In genomic region chr16:17633146-17633966, GRCh38 we compare ENCODE assay signal across 23 cellular contexts.
DNase-seq lines count a peak whose midpoint lies in the region; ATAC-seq and TF ChIP-seq lines count a peak whose summit lies in the region.
"Had no signal": no experiment of that assay in that cellular context is flagged by ENCODE, and none has a peak within 500 bp of the region (broad histone marks: within the 10 kb centered on the region; RNA-seq: fewer than 3 reads in every experiment).

No MANE protein-coding gene starts in this region.

- no peak for TF ChIP-seq CTCF in RWPE2 (IDR thresholded peaks at IDR 0.05; ENCODE audit: poor library complexity, severe bottlenecking)
- no peak for TF ChIP-seq CTCF in prostate gland (IDR thresholded peaks at IDR 0.05)

- no peaks in the 10 kb centered on the region for H3K27me3 ChIP-seq in RWPE2 (ENCODE audit: insufficient read depth, poor library complexity, severe bottlenecking)
- H3K27me3 ChIP-seq in prostate gland (replicated peaks; ENCODE audit: insufficient read depth) = no peaks in the 10 kb centered on the region
- H3K27me3 ChIP-seq: adrenal gland, thyroid gland had no signal

- no peak overlapping the region for H3K4me3 ChIP-seq in RWPE2 (ENCODE audit: severe bottlenecking)
- H3K4me3 ChIP-seq in prostate gland = no peak overlapping the region
- H3K4me3 ChIP-seq: adrenal gland, sigmoid colon, thyroid gland had no signal

- peak; percentile 11 for DNase-seq in GM03348 (ENCODE audit: low spot score)
- DNase-seq in RWPE2 (ENCODE audit: low spot score) = no peak
- peak; percentile 85 for DNase-seq in epithelial cell of prostate (ENCODE audit: low read depth, low spot score)
- DNase-seq in prostate gland (ENCODE audit: low spot score) = peak; percentile 75
- no peak for DNase-seq in GF-D8 (lab: John Stamatoyannopoulos, UW)
- DNase-seq in foreskin melanocyte = no peak
- DNase-seq in islet precursor cell = no peak
- DNase-seq: activated CD4-positive, alpha-beta T cell treated with anti-CD3 and anti-CD28 coated beads, Interleukin-2, amount 50 U/mL, for 1 hour; activated CD8-positive, alpha-beta memory T cell treated with anti-CD3 and anti-CD28 coated beads, Interleukin-2, amount 50 U/mL, for 48 hours; adrenal gland; CD8-positive, alpha-beta T cell; left colon; midbrain; NCI-H1694; NCI-H2227 treated with DMSO at 0.1 percent for 48 hours; posterior cingulate gyrus; SHP77 treated with DMSO at 0.1 percent for 48 hours; sigmoid colon; stimulated activated CD4-positive, alpha-beta T cell treated with anti-CD3 and anti-CD28 coated beads, Interleukin-1b, Interleukin-23, amount 100 ng/mL, for 48 hours; stimulated activated naive B cell treated with anti-CD40 and anti-IgM and Interleukin-4, amounts not matched to agents 10 μg/mL and 1 μg/mL and 100 μg/mL, for 72 hours; T-cell; thyroid gland had no signal

- ATAC-seq in RWPE2 (ENCODE audit: low read depth) (peak; percentile 82), HG03135 (IDR thresholded peaks at IDR 0.05; ENCODE audit: unreplicated experiment) (no peak)
- ATAC-seq: CD8-positive, alpha-beta T cell; left colon; stimulated activated naive B cell treated with anti-CD40 and anti-IgM and Interleukin-4, amounts not matched to agents 10 μg/mL and 1 μg/mL and 100 μg/mL, for 72 hours; T-cell had no signal

- TF ChIP-seq POLR2A in prostate gland (IDR thresholded peaks at IDR 0.05) = no peak

- H3K4me1 ChIP-seq in RWPE2 (ENCODE audit: insufficient read depth, poor library complexity, severe bottlenecking) (peaks cover 15% of the 10 kb centered on the region), prostate gland (replicated peaks) (no peaks in the 10 kb centered on the region)
- H3K4me1 ChIP-seq: adrenal gland, sigmoid colon, thyroid gland had no signal

- intact Hi-C loops in prostate gland (cut with DNase I) = no loop called here

- 23% methylated on average over 8 of the region's 8 CpGs for WGBS in prostate gland

- no peaks in the 10 kb centered on the region for H3K9me3 ChIP-seq in RWPE2 (ENCODE audit: severe bottlenecking)
- H3K9me3 ChIP-seq in prostate gland = no peaks in the 10 kb centered on the region
- H3K9me3 ChIP-seq: adrenal gland, sigmoid colon, thyroid gland had no signal

- no peaks in the 10 kb centered on the region for H3K36me3 ChIP-seq in RWPE2 (ENCODE audit: low read depth)
- no peaks in the 10 kb centered on the region for H3K36me3 ChIP-seq in prostate gland
- H3K36me3 ChIP-seq: adrenal gland, sigmoid colon, thyroid gland had no signal

- peak overlapping the region; percentile 71 for H3K27ac ChIP-seq in RWPE2 (ENCODE audit: poor library complexity, severe bottlenecking)
- peak overlapping the region; percentile 72 for H3K27ac ChIP-seq in epithelial cell of prostate
- H3K27ac ChIP-seq in prostate gland = peak overlapping the region in 1 of 2 donors; percentile 23
- H3K27ac ChIP-seq: adrenal gland, sigmoid colon, thyroid gland had no signal

Comparison
In these comparisons a context has a peak if more than half of its experiments do, and no peak if none do; other contexts are left out.
1. DNase-seq: peak in GM03348 (single experiment), epithelial cell of prostate (single experiment) and prostate gland (single experiment); none in RWPE2 (single experiment), GF-D8 (single experiment), foreskin melanocyte (single experiment) and islet precursor cell (single experiment).